Comparison of ENCODE assay signal across 2 cellular contexts in the genomic region with DNA sequence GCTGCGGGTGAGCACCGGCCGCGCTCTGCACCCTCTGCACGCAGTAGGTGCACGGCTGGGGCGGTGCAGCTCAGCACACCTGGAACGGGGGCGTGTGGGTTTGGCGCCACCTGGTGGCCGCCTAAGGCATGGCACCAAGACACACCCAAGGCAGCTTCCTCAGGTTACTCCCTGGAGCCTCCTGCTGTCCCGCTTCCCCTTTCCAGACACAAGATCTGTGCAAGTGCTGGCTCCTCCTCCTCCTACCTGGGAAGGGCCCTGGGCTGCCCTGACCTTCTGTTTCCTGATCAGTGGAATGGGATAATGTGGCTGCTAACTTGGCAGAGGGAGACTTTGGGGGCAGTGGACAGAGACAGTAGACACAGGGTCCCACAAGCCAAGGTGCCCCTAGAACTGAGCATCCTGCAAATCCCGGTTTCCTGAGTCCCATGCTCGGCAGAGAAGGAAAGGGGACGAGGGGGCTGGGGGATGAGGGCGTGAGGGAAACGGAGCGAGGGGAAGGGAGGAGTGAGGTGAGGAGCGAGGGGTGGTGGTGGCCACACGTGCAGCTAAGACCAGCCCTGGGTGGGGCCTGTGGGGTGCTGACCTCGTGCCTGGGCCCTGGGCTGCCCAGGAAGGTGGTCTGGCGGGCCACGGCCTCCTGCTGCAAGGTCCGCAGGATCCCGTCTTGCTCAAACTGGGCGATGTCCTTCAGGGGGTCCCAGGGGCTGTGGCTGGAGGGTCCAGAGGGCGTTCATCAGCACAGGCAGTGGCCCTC.
TF ChIP-seq lines count a peak whose summit lies in the region.

No MANE protein-coding gene starts in this region.

TF ChIP-seq in HEK293, 187 proteins besides CTCF, POLR2A, EP300 and RAD21 (continued from another document and continues in another):
- TF ChIP-seq ZSCAN4 (tag by site-specific recombination; IDR thresholded peaks at IDR 0.05) = no peak
- peak; percentile 58; the same call in 1 of the 2 replicates for TF ChIP-seq IKZF3 (tag by site-specific recombination; IDR thresholded peaks at IDR 0.05)
- peak; percentile 68; the same call in 1 of the 2 replicates for TF ChIP-seq KLF16 (tag by site-specific recombination; IDR thresholded peaks at IDR 0.05)
- no peak for TF ChIP-seq PRDM10 (tag by site-specific recombination; IDR thresholded peaks at IDR 0.05)
- TF ChIP-seq ZIC2 (tag by site-specific recombination; IDR thresholded peaks at IDR 0.05) = peak; percentile 28; the same call in 1 of the 2 replicates
- TF ChIP-seq ZFP41 (tag by site-specific recombination; IDR thresholded peaks at IDR 0.05; ENCODE audit: borderline replicate concordance) = no peak
- TF ChIP-seq ZSCAN16 (tag by site-specific recombination; IDR thresholded peaks at IDR 0.05) = 0 out of 2 replicates have a peak, but pooled peaks have one; percentile 27
- no peak for TF ChIP-seq ZFP3 (tag by site-specific recombination; IDR thresholded peaks at IDR 0.05; ENCODE audit: low read depth)
- peak; percentile 49; the same call in 1 of the 2 replicates for TF ChIP-seq ZEB2 (tag by site-specific recombination; IDR thresholded peaks at IDR 0.05)
- TF ChIP-seq GLIS2 (tag by site-specific recombination; IDR thresholded peaks at IDR 0.05) = no peak
- TF ChIP-seq ZNF560 (tag by site-specific recombination; IDR thresholded peaks at IDR 0.05; ENCODE audit: borderline replicate concordance) = no peak
- TF ChIP-seq ZBTB48 (tag by site-specific recombination; IDR thresholded peaks at IDR 0.05) = 0 out of 2 replicates have a peak, but pooled peaks have one; percentile 45
- TF ChIP-seq ZNF324 (tag by site-specific recombination; IDR thresholded peaks at IDR 0.05) = no peak
- no peak for TF ChIP-seq ZNF544 (tag by site-specific recombination; IDR thresholded peaks at IDR 0.05)
- TF ChIP-seq ZBTB26 (tag by site-specific recombination; optimal IDR thresholded peaks at IDR 0.05) = peak; percentile 19
- TF ChIP-seq ZNF600 (tag by site-specific recombination; IDR thresholded peaks at IDR 0.05) = 0 out of 2 replicates have a peak, but pooled peaks have one; percentile 23
- TF ChIP-seq ZNF112 (tag by site-specific recombination; IDR thresholded peaks at IDR 0.05) = no peak
- peak; percentile 60 for TF ChIP-seq ZFHX2 (tag by site-specific recombination; conservative IDR thresholded peaks at IDR 0.05)
- TF ChIP-seq ZNF747 (tag by site-specific recombination; IDR thresholded peaks at IDR 0.05) = no peak
- TF ChIP-seq ZSCAN30 (tag by site-specific recombination; IDR thresholded peaks at IDR 0.05) = peak; percentile 88
- TF ChIP-seq KLF8 (tag by site-specific recombination; IDR thresholded peaks at IDR 0.05) = peak; percentile 87; the same call in 1 of the 2 replicates
- no peak for TF ChIP-seq ATF2 (tag by site-specific recombination; IDR thresholded peaks at IDR 0.05; ENCODE audit: low read depth)
- TF ChIP-seq KLF1 (tag by site-specific recombination; IDR thresholded peaks at IDR 0.05) = peak; percentile 49

TF ChIP-seq in HepG2, 621 proteins besides CTCF, POLR2A, EP300 and RAD21 (continued from another document and continues in another):
- TF ChIP-seq ZNF576 (CRISPR knock-in tag; IDR thresholded peaks at IDR 0.05) = peak; percentile 98
- no peak for TF ChIP-seq ZNF720 (CRISPR knock-in tag; IDR thresholded peaks at IDR 0.05)
- peak; percentile 17; the same call in 1 of the 2 replicates for TF ChIP-seq SAP130 (CRISPR knock-in tag; IDR thresholded peaks at IDR 0.05; ENCODE audit: low read depth)
- peak; percentile 39; the same call in 1 of the 2 replicates for TF ChIP-seq KDM4B (CRISPR knock-in tag; IDR thresholded peaks at IDR 0.05)
- peak; percentile 68 for TF ChIP-seq SMC3 (IDR thresholded peaks at IDR 0.05; ENCODE audit: low read length)
- no peak for TF ChIP-seq GTF2F1 (IDR thresholded peaks at IDR 0.05; ENCODE audit: low read length)
- 0 out of 2 replicates have a peak, but pooled peaks have one; percentile 41 for TF ChIP-seq THAP11 (CRISPR knock-in tag; IDR thresholded peaks at IDR 0.05)
- TF ChIP-seq, protein P1, sequence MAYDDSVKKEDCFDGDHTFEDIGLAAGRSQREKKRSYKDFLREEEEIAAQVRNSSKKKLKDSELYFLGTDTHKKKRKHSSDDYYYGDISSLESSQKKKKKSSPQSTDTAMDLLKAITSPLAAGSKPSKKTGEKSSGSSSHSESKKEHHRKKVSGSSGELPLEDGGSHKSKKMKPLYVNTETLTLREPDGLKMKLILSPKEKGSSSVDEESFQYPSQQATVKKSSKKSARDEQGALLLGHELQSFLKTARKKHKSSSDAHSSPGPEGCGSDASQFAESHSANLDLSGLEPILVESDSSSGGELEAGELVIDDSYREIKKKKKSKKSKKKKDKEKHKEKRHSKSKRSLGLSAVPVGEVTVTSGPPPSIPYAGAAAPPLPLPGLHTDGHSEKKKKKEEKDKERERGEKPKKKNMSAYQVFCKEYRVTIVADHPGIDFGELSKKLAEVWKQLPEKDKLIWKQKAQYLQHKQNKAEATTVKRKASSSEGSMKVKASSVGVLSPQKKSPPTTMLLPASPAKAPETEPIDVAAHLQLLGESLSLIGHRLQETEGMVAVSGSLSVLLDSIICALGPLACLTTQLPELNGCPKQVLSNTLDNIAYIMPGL (CRISPR knock-in tag; IDR thresholded peaks at IDR 0.05; ENCODE audit: borderline replicate concordance in 1 of 2, low read depth in 1 of 2) = peak; percentile 20 to 73; a peak in 2 of 4 replicates
- no peak for TF ChIP-seq GMEB1 (CRISPR knock-in tag; IDR thresholded peaks at IDR 0.05; ENCODE audit: borderline replicate concordance)
- TF ChIP-seq SOX5 (CRISPR knock-in tag; IDR thresholded peaks at IDR 0.05; ENCODE audit: borderline replicate concordance) = 0 out of 2 replicates have a peak, but pooled peaks have one; percentile 15
- TF ChIP-seq, protein P2, sequence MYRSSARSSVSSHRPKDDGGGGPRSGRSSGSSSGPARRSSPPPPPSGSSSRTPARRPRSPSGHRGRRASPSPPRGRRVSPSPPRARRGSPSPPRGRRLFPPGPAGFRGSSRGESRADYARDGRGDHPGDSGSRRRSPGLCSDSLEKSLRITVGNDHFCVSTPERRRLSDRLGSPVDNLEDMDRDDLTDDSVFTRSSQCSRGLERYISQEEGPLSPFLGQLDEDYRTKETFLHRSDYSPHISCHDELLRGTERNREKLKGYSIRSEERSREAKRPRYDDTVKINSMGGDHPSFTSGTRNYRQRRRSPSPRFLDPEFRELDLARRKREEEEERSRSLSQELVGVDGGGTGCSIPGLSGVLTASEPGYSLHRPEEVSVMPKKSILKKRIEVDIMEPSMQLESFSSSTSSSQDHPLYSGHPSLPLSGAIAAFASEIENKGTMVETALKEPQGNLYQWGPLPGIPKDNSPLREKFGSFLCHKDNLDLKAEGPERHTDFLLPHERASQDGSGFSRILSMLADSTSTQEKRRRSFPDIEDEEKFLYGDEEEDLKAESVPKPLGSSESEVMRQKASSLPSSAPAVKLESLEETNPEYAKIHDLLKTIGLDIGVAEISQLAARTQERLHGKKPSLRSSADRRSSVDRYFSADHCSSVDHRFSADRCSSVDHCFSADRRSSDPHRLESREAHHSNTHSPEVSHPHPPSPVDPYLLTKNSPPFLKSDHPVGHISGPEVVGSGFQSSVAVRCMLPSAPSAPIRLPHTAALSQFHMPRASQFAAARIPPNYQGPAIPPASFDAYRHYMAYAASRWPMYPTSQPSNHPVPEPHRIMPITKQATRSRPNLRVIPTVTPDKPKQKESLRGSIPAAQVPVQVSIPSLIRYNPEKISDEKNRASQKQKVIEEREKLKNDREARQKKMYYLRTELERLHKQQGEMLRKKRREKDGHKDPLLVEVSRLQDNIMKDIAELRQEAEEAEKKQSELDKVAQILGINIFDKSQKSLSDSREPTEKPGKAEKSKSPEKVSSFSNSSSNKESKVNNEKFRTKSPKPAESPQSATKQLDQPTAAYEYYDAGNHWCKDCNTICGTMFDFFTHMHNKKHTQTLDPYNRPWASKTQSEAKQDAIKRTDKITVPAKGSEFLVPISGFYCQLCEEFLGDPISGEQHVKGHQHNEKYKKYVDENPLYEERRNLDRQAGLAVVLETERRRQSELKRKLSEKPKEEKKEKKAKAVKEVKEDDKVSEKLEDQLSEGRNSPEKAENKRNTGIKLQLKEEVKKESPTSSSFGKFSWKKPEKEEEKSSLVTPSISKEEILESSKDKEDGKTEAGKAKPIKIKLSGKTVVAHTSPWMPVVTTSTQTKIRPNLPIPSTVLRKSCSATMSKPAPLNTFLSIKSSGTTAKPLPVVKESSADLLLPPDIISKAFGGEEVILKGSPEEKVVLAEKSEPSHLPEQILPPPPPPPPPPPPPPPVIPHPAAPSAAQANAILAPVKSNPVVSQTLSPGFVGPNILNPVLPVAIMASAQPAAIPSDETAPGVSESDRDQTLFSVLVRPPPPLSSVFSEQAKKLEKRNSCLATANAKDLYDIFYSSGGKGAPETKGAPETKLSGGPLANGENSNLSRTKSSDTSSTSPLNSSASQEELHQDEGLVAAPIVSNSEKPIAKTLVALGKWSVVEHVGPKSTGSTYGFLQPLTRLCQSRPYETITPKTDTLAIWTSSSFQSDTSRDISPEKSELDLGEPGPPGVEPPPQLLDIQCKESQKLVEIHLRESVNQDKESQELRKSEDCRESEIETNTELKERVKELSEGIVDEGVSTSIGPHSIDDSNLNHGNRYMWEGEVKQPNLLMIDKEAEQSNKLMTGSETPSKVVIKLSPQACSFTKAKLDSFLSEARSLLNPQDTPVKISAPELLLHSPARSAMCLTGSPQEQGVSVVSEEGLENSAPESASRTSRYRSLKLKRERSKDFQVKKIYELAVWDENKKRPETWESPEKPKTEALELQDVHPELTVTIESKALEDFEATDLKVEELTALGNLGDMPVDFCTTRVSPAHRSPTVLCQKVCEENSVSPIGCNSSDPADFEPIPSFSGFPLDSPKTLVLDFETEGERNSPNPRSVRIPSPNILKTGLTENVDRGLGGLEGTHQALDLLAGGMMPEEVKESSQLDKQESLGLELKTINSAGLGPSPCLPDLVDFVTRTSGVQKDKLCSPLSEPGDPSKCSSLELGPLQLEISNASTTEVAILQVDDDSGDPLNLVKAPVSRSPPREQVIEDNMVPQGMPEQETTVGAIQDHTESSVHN (CRISPR knock-in tag; IDR thresholded peaks at IDR 0.05) = 0 out of 2 replicates have a peak, but pooled peaks have one; percentile 12
- TF ChIP-seq KDM5B (CRISPR knock-in tag; IDR thresholded peaks at IDR 0.05; ENCODE audit: borderline replicate concordance) = peak; percentile 22; the same call in 1 of the 2 replicates
- TF ChIP-seq TERF1 (CRISPR knock-in tag; IDR thresholded peaks at IDR 0.05) = no peak
- no peak for TF ChIP-seq ZNF605 (CRISPR knock-in tag; IDR thresholded peaks at IDR 0.05)
- TF ChIP-seq ZBTB25 (CRISPR knock-in tag; IDR thresholded peaks at IDR 0.05) = 0 out of 2 replicates have a peak, but pooled peaks have one; percentile 30
- 0 out of 2 replicates have a peak, but pooled peaks have one; percentile 61 for TF ChIP-seq FOXC1 (CRISPR knock-in tag; IDR thresholded peaks at IDR 0.05; ENCODE audit: borderline replicate concordance)
- TF ChIP-seq FOXA3 (CRISPR knock-in tag; IDR thresholded peaks at IDR 0.05) = peak; percentile 26; the same call in 1 of the 2 replicates
- TF ChIP-seq, protein P3, sequence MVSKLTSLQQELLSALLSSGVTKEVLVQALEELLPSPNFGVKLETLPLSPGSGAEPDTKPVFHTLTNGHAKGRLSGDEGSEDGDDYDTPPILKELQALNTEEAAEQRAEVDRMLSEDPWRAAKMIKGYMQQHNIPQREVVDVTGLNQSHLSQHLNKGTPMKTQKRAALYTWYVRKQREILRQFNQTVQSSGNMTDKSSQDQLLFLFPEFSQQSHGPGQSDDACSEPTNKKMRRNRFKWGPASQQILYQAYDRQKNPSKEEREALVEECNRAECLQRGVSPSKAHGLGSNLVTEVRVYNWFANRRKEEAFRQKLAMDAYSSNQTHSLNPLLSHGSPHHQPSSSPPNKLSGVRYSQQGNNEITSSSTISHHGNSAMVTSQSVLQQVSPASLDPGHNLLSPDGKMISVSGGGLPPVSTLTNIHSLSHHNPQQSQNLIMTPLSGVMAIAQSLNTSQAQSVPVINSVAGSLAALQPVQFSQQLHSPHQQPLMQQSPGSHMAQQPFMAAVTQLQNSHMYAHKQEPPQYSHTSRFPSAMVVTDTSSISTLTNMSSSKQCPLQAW (CRISPR knock-in tag; IDR thresholded peaks at IDR 0.05) = no peak
- TF ChIP-seq CREBL2 (CRISPR knock-in tag; IDR thresholded peaks at IDR 0.05; ENCODE audit: borderline replicate concordance) = no peak
- TF ChIP-seq ARHGAP35 (CRISPR knock-in tag; IDR thresholded peaks at IDR 0.05; ENCODE audit: borderline replicate concordance) = 0 out of 2 replicates have a peak, but pooled peaks have one; percentile 48
- peak; percentile 38; the same call in 1 of the 2 replicates for TF ChIP-seq SALL1 (CRISPR knock-in tag; IDR thresholded peaks at IDR 0.05)
- no peak for TF ChIP-seq SOX13 (IDR thresholded peaks at IDR 0.05)
- no peak for TF ChIP-seq SOX13 (CRISPR knock-in tag; conservative IDR thresholded peaks at IDR 0.05 in 1 of 2, IDR thresholded peaks at IDR 0.05 in 1 of 2)
- peak; percentile 38; the same call in 1 of the 2 replicates for TF ChIP-seq BCL6 (CRISPR knock-in tag; IDR thresholded peaks at IDR 0.05)
- 0 out of 2 replicates have a peak, but pooled peaks have one; percentile 54 for TF ChIP-seq ERF (CRISPR knock-in tag; IDR thresholded peaks at IDR 0.05)
